4 cellular contexts compared by ENCODE assay signal in genomic region chr19:50747141-50747540, GRCh38. TPM values are rescaled to one million over a fixed set of nuclear protein-coding genes. Genes with fewer than 3 reads are reported as not detected.
"Had no signal": no experiment of that assay in that cellular context is flagged by ENCODE, and none has a peak within 500 bp of the region (broad histone marks: within the 10 kb centered on the region; RNA-seq: fewer than 3 reads in every experiment).

No MANE protein-coding gene starts in this region.

RNA-seq across cellular contexts. Expression of gene GPR32, which starts 23.1 kb away (rescaled TPM):
- total RNA-seq: LHCN-M2, M059J, MCF 10A, NCI-H460 had no signal

RNA-seq across cellular contexts. Expression of gene ACP4, which starts 43.1 kb away (rescaled TPM):
- total RNA-seq: LHCN-M2, M059J, MCF 10A, NCI-H460 had no signal
